Comparison of ENCODE assay signal across 16 cellular contexts in genomic region chr5:74286734-74287705, GRCh38.
DNase-seq lines count a peak whose midpoint lies in the region; ATAC-seq, FAIRE-seq and TF ChIP-seq lines count a peak whose summit lies in the region.
"Had no signal": no experiment of that assay in that cellular context is flagged by ENCODE, and none has a peak within 500 bp of the region (broad histone marks: within the 10 kb centered on the region; RNA-seq: fewer than 3 reads in every experiment).

No MANE protein-coding gene starts in this region.

- no peaks in the 10 kb centered on the region for H4K20me1 ChIP-seq in KMS-11 (ENCODE audit: insufficient read depth)
- H4K20me1 ChIP-seq in K562 (replicated peaks; ENCODE audit: control insufficient read depth, insufficient read depth, low read length), result no peaks in the 10 kb centered on the region
- no peaks in the 10 kb centered on the region for H4K20me1 ChIP-seq in neural cell (ENCODE audit: insufficient read depth)

- intact Hi-C loops in K562 (cut with micrococcal nuclease), result no loop called here

- no peak for DNase-seq in D721Med (ENCODE audit: insufficient read length, low spot score)
- DNase-seq in K562 (ENCODE audit: extremely low read depth in 1 of 4, low spot score in 3 of 4), result no peak
- no peak for DNase-seq in HTR-8/SVneo (ENCODE audit: insufficient read length, low spot score)
- no peak for DNase-seq in effector memory CD4-positive, alpha-beta T cell
- no peak for DNase-seq in glomerular visceral epithelial cell (ENCODE audit: extremely low spot score)
- DNase-seq: H9; IMR-90; MV-4-11; NCI-H1417 treated with DMSO at 0.1 percent for 48 hours; NCI-H2029; NCI-H510A; NK-92 treated with Interleukin-12 subunit alpha and Interleukin-12 subunit beta, amount 100 ng/mL, for 24 hours; SHP77 treated with DMSO at 0.1 percent for 48 hours had no signal

- TF ChIP-seq EP300 in K562 (IDR thresholded peaks at IDR 0.05; ENCODE audit: low read length) (no peak), neural cell (conservative IDR thresholded peaks at IDR 0.05; ENCODE audit: poor library complexity, severe bottlenecking) (peak; percentile 91)

- FAIRE-seq in D721Med (lab: Jason Lieb, UNC) (peak; percentile 77), K562 (lab: Jason Lieb, UNC) (no peak), HTR-8/SVneo (lab: Jason Lieb, UNC) (no peak)

- H3K4me2 ChIP-seq in KMS-11 (0 out of 2 replicates have a peak overlapping the region, but pooled peaks have one; percentile 4), K562 (ENCODE audit: insufficient read depth, low read length) (no peak overlapping the region), neural cell (ENCODE audit: low read length) (no peak overlapping the region)

- in situ Hi-C loops in K562 (cut with MboI), result no loop called here

- H2AFZ ChIP-seq in KMS-11 (ENCODE audit: low read depth), result no peak overlapping the region; the same call in 1 of the 2 replicates
- H2AFZ ChIP-seq in K562 (ENCODE audit: low read depth, low read length), result no peak overlapping the region
- H2AFZ ChIP-seq in neural cell (ENCODE audit: low read depth, low read length), result no peak overlapping the region

- no peak for TF ChIP-seq POLR2A in K562 (conservative IDR thresholded peaks at IDR 0.05)

- H3K27ac ChIP-seq in KMS-11, result no peak overlapping the region
- H3K27ac ChIP-seq in K562 (ENCODE audit: extremely low read depth, low read depth, low read length), result no peak overlapping the region
- peak overlapping the region; percentile 38 for H3K27ac ChIP-seq in neural cell (ENCODE audit: low read length)
- no peak overlapping the region for H3K27ac ChIP-seq in effector memory CD4-positive, alpha-beta T cell (ENCODE audit: insufficient read depth, low read length, poor library complexity, severe bottlenecking)
- H3K27ac ChIP-seq: C4-2B had no signal

- BruUV-seq in K562 (replicated peaks; lab: Mats Ljungman, UMichigan), result no TSS peak

- H3K79me2 ChIP-seq in KMS-11 (ENCODE audit: insufficient read depth, low read depth) (no peaks in the 10 kb centered on the region), K562 (ENCODE audit: control insufficient read depth, insufficient read depth, low read length) (no peaks in the 10 kb centered on the region), neural cell (replicated peaks; ENCODE audit: insufficient read depth, low read length) (no peaks in the 10 kb centered on the region)

- peaks cover 67% of the 10 kb centered on the region for H3K4me1 ChIP-seq in KMS-11 (ENCODE audit: low read depth, poor library complexity, severe bottlenecking)
- no peaks in the 10 kb centered on the region for H3K4me1 ChIP-seq in K562 (replicated peaks in 1 of 2; ENCODE audit: control insufficient read depth in 2 of 2, insufficient read depth in 2 of 2, low read length in 2 of 2)
- H3K4me1 ChIP-seq in effector memory CD4-positive, alpha-beta T cell (ENCODE audit: control insufficient read depth, insufficient read depth, low read length, poor library complexity, severe bottlenecking), result no peaks in the 10 kb centered on the region

- TF ChIP-seq CTCF in D721Med (IDR thresholded peaks at IDR 0.05; ENCODE audit: insufficient read depth, missing control alignments) (no peak), KMS-11 (conservative IDR thresholded peaks at IDR 0.05; ENCODE audit: low read depth, low read length) (no peak), K562 (IDR thresholded peaks at IDR 0.05 in 2 of 3, conservative IDR thresholded peaks at IDR 0.05 in 1 of 3; ENCODE audit: insufficient read depth in 2 of 3, low read depth in 1 of 3, low read length in 3 of 3) (no peak), neural cell (IDR thresholded peaks at IDR 0.05; ENCODE audit: poor library complexity, severe bottlenecking) (no peak)

- H3K9me1 ChIP-seq in K562 (ENCODE audit: control insufficient read depth, insufficient read depth, low read length), result no peaks in the 10 kb centered on the region

- POLR2A ChIA-PET in K562 (lab: Yijun Ruan, JAX), result no interaction called here

- no peak for ATAC-seq in K562

- H3K9me3 ChIP-seq in K562 (replicated peaks; ENCODE audit: control insufficient read depth, insufficient read depth, low read depth, low read length), result no peaks in the 10 kb centered on the region
- H3K9me3 ChIP-seq in neural cell (ENCODE audit: low read length), result no peaks in the 10 kb centered on the region
- H3K9me3 ChIP-seq in effector memory CD4-positive, alpha-beta T cell (ENCODE audit: control insufficient read depth, low read length), result no peaks in the 10 kb centered on the region

- 0% methylated on average over 4 of the region's 4 CpGs for WGBS in K562 (ENCODE audit: insufficient coverage, low coverage, missing lambda C conversion rate)

- CTCF ChIA-PET in K562 (lab: Yijun Ruan, JAX; ENCODE audit: low intra/inter-chr PET ratio), result no interaction called here

- H3K27me3 ChIP-seq in KMS-11 (ENCODE audit: insufficient read depth, low read depth) (no peaks in the 10 kb centered on the region), K562 (ENCODE audit: control insufficient read depth in 2 of 2, insufficient read depth in 2 of 2, low read length in 2 of 2) (no peaks in the 10 kb centered on the region), neural cell (ENCODE audit: insufficient read depth, low read depth, low read length) (no peaks in the 10 kb centered on the region)
- H3K27me3 ChIP-seq in effector memory CD4-positive, alpha-beta T cell (replicated peaks; ENCODE audit: control insufficient read depth, insufficient read depth, low read length, poor library complexity, severe bottlenecking), result no peaks in the 10 kb centered on the region

- no peaks in the 10 kb centered on the region for H3K36me3 ChIP-seq in KMS-11 (ENCODE audit: insufficient read depth)
- no peaks in the 10 kb centered on the region for H3K36me3 ChIP-seq in K562 (ENCODE audit: control insufficient read depth, insufficient read depth, low read length)
- H3K36me3 ChIP-seq in neural cell (ENCODE audit: insufficient read depth, low read length), result no peaks in the 10 kb centered on the region
- H3K36me3 ChIP-seq in effector memory CD4-positive, alpha-beta T cell (ENCODE audit: control insufficient read depth, insufficient read depth, low read length), result no peaks in the 10 kb centered on the region

- no peaks in the 10 kb centered on the region for H3K9me2 ChIP-seq in neural cell (ENCODE audit: insufficient read depth, low read length)

- peaks cover 3% of the 10 kb centered on the region for H3F3A ChIP-seq in neural cell (ENCODE audit: insufficient read depth, low read length, poor library complexity, severe bottlenecking)

- TF ChIP-seq RAD21 in K562 (CRISPR knock-in tag; conservative IDR thresholded peaks at IDR 0.05 in 1 of 2, IDR thresholded peaks at IDR 0.05 in 1 of 2) (no peak), neural cell (conservative IDR thresholded peaks at IDR 0.05) (no peak)

- H3K4me3 ChIP-seq in KMS-11 (IDR thresholded peaks at IDR 0.05; ENCODE audit: insufficient read depth, low read depth, low read length) (no peak overlapping the region), K562 (no peak overlapping the region), neural cell (ENCODE audit: low read length) (no peak overlapping the region)
- no peak overlapping the region for H3K4me3 ChIP-seq in effector memory CD4-positive, alpha-beta T cell (ENCODE audit: insufficient read depth, low read depth, low read length, poor library complexity, severe bottlenecking)

- no peak overlapping the region for H3K9ac ChIP-seq in KMS-11
- H3K9ac ChIP-seq in K562 (ENCODE audit: insufficient read depth in 1 of 2, low read depth in 2 of 2, low read length in 2 of 2), result no peak overlapping the region
- H3K9ac ChIP-seq in neural cell (ENCODE audit: low read length), result no peak overlapping the region

TF ChIP-seq in K562, 482 proteins besides CTCF, POLR2A, EP300 and RAD21 (continues in another document):
- TF ChIP-seq DACH1 (IDR thresholded peaks at IDR 0.05; ENCODE audit: partially characterized antibody) (peak; percentile 96), E2F4 (CRISPR knock-in tag; IDR thresholded peaks at IDR 0.05; ENCODE audit: low read depth) (no peak), ZNF224 (CRISPR knock-in tag; IDR thresholded peaks at IDR 0.05) (peak; percentile 74; the same call in 1 of the 2 replicates), NR3C1 (CRISPR knock-in tag; IDR thresholded peaks at IDR 0.05) (0 out of 2 replicates have a peak, but pooled peaks have one; percentile 46), STAG1 (CRISPR knock-in tag; IDR thresholded peaks at IDR 0.05; ENCODE audit: borderline replicate concordance) (no peak), SMAD3 (CRISPR knock-in tag; conservative IDR thresholded peaks at IDR 0.05) (no peak)

TF ChIP-seq in neural cell, 6 proteins besides CTCF, POLR2A, EP300 and RAD21:
- no peak for TF ChIP-seq TAF1 (IDR thresholded peaks at IDR 0.05; ENCODE audit: low read depth)
- TF ChIP-seq SMC3 (conservative IDR thresholded peaks at IDR 0.05; ENCODE audit: poor library complexity), result no peak
- TF ChIP-seq POLR2AphosphoS5 (IDR thresholded peaks at IDR 0.05), result peak; percentile 48
- no peak for TF ChIP-seq MXI1 (conservative IDR thresholded peaks at IDR 0.05; ENCODE audit: poor library complexity, severe bottlenecking)
- no peak for TF ChIP-seq EZH2 (IDR thresholded peaks at IDR 0.05; ENCODE audit: borderline replicate concordance, insufficient read depth, low read length, poor library complexity, severe bottlenecking)
- TF ChIP-seq, protein P1, sequence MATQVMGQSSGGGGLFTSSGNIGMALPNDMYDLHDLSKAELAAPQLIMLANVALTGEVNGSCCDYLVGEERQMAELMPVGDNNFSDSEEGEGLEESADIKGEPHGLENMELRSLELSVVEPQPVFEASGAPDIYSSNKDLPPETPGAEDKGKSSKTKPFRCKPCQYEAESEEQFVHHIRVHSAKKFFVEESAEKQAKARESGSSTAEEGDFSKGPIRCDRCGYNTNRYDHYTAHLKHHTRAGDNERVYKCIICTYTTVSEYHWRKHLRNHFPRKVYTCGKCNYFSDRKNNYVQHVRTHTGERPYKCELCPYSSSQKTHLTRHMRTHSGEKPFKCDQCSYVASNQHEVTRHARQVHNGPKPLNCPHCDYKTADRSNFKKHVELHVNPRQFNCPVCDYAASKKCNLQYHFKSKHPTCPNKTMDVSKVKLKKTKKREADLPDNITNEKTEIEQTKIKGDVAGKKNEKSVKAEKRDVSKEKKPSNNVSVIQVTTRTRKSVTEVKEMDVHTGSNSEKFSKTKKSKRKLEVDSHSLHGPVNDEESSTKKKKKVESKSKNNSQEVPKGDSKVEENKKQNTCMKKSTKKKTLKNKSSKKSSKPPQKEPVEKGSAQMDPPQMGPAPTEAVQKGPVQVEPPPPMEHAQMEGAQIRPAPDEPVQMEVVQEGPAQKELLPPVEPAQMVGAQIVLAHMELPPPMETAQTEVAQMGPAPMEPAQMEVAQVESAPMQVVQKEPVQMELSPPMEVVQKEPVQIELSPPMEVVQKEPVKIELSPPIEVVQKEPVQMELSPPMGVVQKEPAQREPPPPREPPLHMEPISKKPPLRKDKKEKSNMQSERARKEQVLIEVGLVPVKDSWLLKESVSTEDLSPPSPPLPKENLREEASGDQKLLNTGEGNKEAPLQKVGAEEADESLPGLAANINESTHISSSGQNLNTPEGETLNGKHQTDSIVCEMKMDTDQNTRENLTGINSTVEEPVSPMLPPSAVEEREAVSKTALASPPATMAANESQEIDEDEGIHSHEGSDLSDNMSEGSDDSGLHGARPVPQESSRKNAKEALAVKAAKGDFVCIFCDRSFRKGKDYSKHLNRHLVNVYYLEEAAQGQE (IDR thresholded peaks at IDR 0.05; ENCODE audit: borderline replicate concordance), result no peak
TF ChIP-seq in neural cell: peak in this region for 1.
